17 cellular contexts compared by ENCODE assay signal in the genomic region with DNA sequence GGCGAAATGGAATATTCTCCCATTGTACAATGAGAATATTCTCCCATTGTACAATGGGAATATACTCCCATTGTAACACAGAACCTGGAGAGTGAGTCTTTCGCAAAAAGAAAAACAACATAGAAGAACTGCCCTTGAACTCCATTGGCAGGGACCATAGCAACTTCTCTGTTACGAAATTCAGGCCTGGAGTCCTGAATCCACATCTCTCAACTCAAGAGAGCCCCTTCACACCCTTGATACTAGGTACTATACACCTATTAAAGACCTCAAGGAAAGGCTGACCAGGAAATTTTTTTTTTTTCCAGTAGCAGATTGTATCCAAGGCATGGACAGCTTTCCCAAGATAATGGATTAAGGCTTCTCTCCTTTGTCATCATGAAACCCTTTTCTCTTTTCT.
DNase-seq lines count a peak whose midpoint lies in the region; ATAC-seq and TF ChIP-seq lines count a peak whose summit lies in the region.
"Had no signal": no experiment of that assay in that cellular context is flagged by ENCODE, and none has a peak within 500 bp of the region (broad histone marks: within the 10 kb centered on the region; RNA-seq: fewer than 3 reads in every experiment).

No MANE protein-coding gene starts in this region.

- DNase-seq in NCI-H82 (lab: John Stamatoyannopoulos, UW) (peak; percentile 72), OCI-LY7 (ENCODE audit: low spot score) (no peak), left lung (no peak), T1000 (lab: John Stamatoyannopoulos, UW) (no peak), right lobe of liver (no peak)
- DNase-seq in effector CD4-positive, alpha-beta T cell = no peak
- DNase-seq: Caco-2; CD4-positive, CD25-positive, alpha-beta regulatory T cell; CD8-positive, alpha-beta T cell; DMS153; DND-41; GOT3; HFFc6 had no signal

- no peaks in the 10 kb centered on the region for H3K9me2 ChIP-seq in OCI-LY7 (ENCODE audit: insufficient read depth, low read length)

- no peaks in the 10 kb centered on the region for H3K36me3 ChIP-seq in OCI-LY7 (ENCODE audit: insufficient read depth, low read length)
- no peaks in the 10 kb centered on the region for H3K36me3 ChIP-seq in left lung
- no peaks in the 10 kb centered on the region for H3K36me3 ChIP-seq in right lobe of liver
- H3K36me3 ChIP-seq: BLaER1, HAP-1 had no signal

- intact Hi-C loops in OCI-LY7 (cut with micrococcal nuclease; ENCODE audit: unreplicated experiment) (no loop called here), left lung (cut with DNase I) (no loop called here), right lobe of liver (cut with DNase I) (no loop called here)

- no peaks in the 10 kb centered on the region for H3K27me3 ChIP-seq in left lung
- H3K27me3 ChIP-seq in right lobe of liver = no peaks in the 10 kb centered on the region
- H3K27me3 ChIP-seq: BLaER1 had no signal

- no peaks in the 10 kb centered on the region for H3K79me2 ChIP-seq in OCI-LY7 (ENCODE audit: insufficient read depth, low read depth, low read length)

- CTCF ChIA-PET in OCI-LY7 (lab: Charles Lee; ENCODE audit: unreplicated experiment) = no interaction called here

- peak overlapping the region; percentile 63 for H3K4me2 ChIP-seq in OCI-LY7 (ENCODE audit: low read length)
- H3K4me2 ChIP-seq: BLaER1 had no signal

- peak; percentile 73 for ATAC-seq in left lung
- ATAC-seq in right lobe of liver = no peak
- ATAC-seq: CD8-positive, alpha-beta T cell had no signal

- H3K27ac ChIP-seq in OCI-LY7 (ENCODE audit: low read depth, low read length, poor library complexity, severe bottlenecking) (peak overlapping the region; percentile 69), left lung (no peak overlapping the region), right lobe of liver (no peak overlapping the region)
- H3K27ac ChIP-seq: 22Rv1, BLaER1, C4-2B had no signal

- H3K9me3 ChIP-seq in OCI-LY7 (ENCODE audit: low read length) = no peaks in the 10 kb centered on the region; the same call in 1 of the 2 replicates
- H3K9me3 ChIP-seq in left lung = no peaks in the 10 kb centered on the region
- no peaks in the 10 kb centered on the region for H3K9me3 ChIP-seq in right lobe of liver
- H3K9me3 ChIP-seq: BLaER1, Caco-2, HAP-1 had no signal

- peak overlapping the region; percentile 91; the same call in 1 of the 2 replicates for H2AFZ ChIP-seq in OCI-LY7 (ENCODE audit: low read length)

- POLR2A ChIA-PET in OCI-LY7 (lab: Charles Lee) = interaction anchor here (1.7 kb wide), 1 partner anchor 18 kb away, joined by 6 read pairs; no protein-coding TSS in a partner anchor

- TF ChIP-seq POLR2A in right lobe of liver (IDR thresholded peaks at IDR 0.05) = no peak

- H3K4me1 ChIP-seq in OCI-LY7 (ENCODE audit: insufficient read depth, low read length, poor library complexity, severe bottlenecking) (peaks cover 46% of the 10 kb centered on the region), left lung (no peaks in the 10 kb centered on the region), right lobe of liver (peaks cover 0 to 2% (median 0%) of the 10 kb centered on the region in 4 donors)
- H3K4me1 ChIP-seq: BLaER1, Caco-2, HAP-1 had no signal

- TF ChIP-seq CTCF in OCI-LY7 (conservative IDR thresholded peaks at IDR 0.05; ENCODE audit: low read length) = no peak
- no peak for TF ChIP-seq CTCF in left lung (IDR thresholded peaks at IDR 0.05)
- no peak for TF ChIP-seq CTCF in right lobe of liver (IDR thresholded peaks at IDR 0.05)

- H3K4me3 ChIP-seq in OCI-LY7 (ENCODE audit: low read depth, low read length, poor library complexity, severe bottlenecking) = no peak overlapping the region
- H3K4me3 ChIP-seq in left lung = no peak overlapping the region
- H3K4me3 ChIP-seq in right lobe of liver = no peak overlapping the region
- H3K4me3 ChIP-seq: BLaER1, HAP-1 had no signal

- no peaks in the 10 kb centered on the region for H4K20me1 ChIP-seq in OCI-LY7 (ENCODE audit: insufficient read depth, low read length)
- H4K20me1 ChIP-seq: BLaER1 had no signal

- no TSS peak for BruUV-seq in OCI-LY7 (replicated peaks; lab: Mats Ljungman, UMichigan)

- 67% methylated on average over 3 of the region's 3 CpGs for WGBS in right lobe of liver (ENCODE audit: insufficient coverage, low coverage, low lambda C conversion rate, missing lambda C conversion rate)
